24 cellular contexts compared by ENCODE assay signal in the genomic region with DNA sequence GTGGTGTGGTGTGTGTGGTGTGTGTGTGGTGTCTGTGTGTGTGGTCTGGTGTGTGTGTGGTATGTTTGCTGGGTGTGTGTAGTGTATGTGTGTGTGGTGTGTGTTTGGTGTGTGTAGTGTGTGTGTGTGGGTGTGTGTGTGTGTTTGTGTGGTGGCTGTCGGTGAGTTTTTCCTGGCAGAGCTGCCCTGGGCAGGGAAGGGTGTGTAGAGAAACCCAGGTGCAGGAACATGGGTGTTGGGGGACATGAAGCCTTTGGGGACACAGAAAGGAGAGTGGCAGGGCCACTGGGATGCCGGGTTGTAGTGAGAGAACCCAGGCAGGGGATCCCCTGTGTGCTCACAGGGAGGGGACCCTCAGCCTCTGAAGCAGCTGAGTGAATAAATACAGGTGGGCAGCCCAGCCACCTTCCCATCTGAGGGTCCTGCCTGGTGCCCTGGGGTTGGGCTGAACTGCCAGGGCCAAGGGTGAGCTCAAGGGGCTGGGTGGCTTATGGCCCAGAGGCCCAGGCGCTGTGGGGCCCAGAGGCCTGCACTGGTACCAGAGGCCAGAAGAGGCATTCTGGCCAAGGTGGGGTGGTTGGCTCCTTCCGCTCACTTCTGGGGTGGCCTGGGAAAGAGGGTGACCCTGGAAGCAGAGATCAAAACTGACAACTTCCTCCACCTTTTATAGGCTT. TPM values are rescaled to one million over a fixed set of nuclear protein-coding genes. Genes with fewer than 3 reads are reported as not detected.
DNase-seq lines count a peak whose midpoint lies in the region; ATAC-seq and TF ChIP-seq lines count a peak whose summit lies in the region.
"Had no signal": no experiment of that assay in that cellular context is flagged by ENCODE, and none has a peak within 500 bp of the region (broad histone marks: within the 10 kb centered on the region; RNA-seq: fewer than 3 reads in every experiment).

No MANE protein-coding gene starts in this region.

- H3K27ac ChIP-seq in BLaER1 (peak overlapping the region; percentile 49), IMR-90 (ENCODE audit: insufficient read depth, low read length) (no peak overlapping the region), hepatocyte (peak overlapping the region; percentile 96), neuronal stem cell (replicated peaks; ENCODE audit: low read length) (no peak overlapping the region)
- H3K27ac ChIP-seq: pancreas, thyroid gland, WERI-Rb-1 had no signal

- H4K20me1 ChIP-seq in BLaER1: no peaks in the 10 kb centered on the region
- H4K20me1 ChIP-seq in IMR-90 (ENCODE audit: insufficient read depth, low read length): no peaks in the 10 kb centered on the region
- no peaks in the 10 kb centered on the region for H4K20me1 ChIP-seq in hepatocyte (ENCODE audit: insufficient read depth, poor library complexity, severe bottlenecking)

- H4K5ac ChIP-seq in IMR-90 (ENCODE audit: low read depth, low read length): no peak overlapping the region

- H3K4me3 ChIP-seq in BLaER1 (no peak overlapping the region), IMR-90 (ENCODE audit: insufficient read depth, low read depth, low read length) (no peak overlapping the region), hepatocyte (no peak overlapping the region), neuronal stem cell (ENCODE audit: low read length in 2 of 2) (peak overlapping the region in 1 of 2 donors; percentile 54)
- H3K4me3 ChIP-seq: pancreas, smooth muscle cell, thyroid gland had no signal

- no peaks in the 10 kb centered on the region for H3K27me3 Mint-ChIP-seq in activated T-cell treated with anti-CD3 and anti-CD28 coated beads, Interleukin-2, amount 50 U/mL, for 4 hours (ENCODE audit: low read depth)
- H3K27me3 Mint-ChIP-seq in natural killer cell treated with Interleukin-12 subunit alpha and Interleukin-12 subunit beta and Interleukin-15 and Interleukin-18, amount 100 ng/mL, for 72 hours: peaks cover 0 to 1% of the 10 kb centered on the region in 2 donors

- H3K27me3 ChIP-seq in BLaER1 (no peaks in the 10 kb centered on the region), IMR-90 (ENCODE audit: control insufficient read depth, insufficient read depth, low read length) (no peaks in the 10 kb centered on the region; the same call in 1 of the 2 replicates), hepatocyte (no peaks in the 10 kb centered on the region), neuronal stem cell (ENCODE audit: control insufficient read depth in 3 of 3, insufficient read depth in 3 of 3, low read depth in 1 of 3, low read length in 3 of 3) (peaks cover 0 to 7% (median 0%) of the 10 kb centered on the region in 3 experiments)
- H3K27me3 ChIP-seq: pancreas, thyroid gland had no signal

- H3K79me1 ChIP-seq in IMR-90 (ENCODE audit: low read depth in 1 of 2, low read length in 2 of 2) (no peaks in the 10 kb centered on the region; a peak in 1 of 4 replicates), neuronal stem cell (ENCODE audit: low read depth, low read length) (no peaks in the 10 kb centered on the region)

- DNase-seq in IMR-90 (no peak), hepatocyte (ENCODE audit: low spot score) (no peak), neuronal stem cell (ENCODE audit: low spot score) (no peak), SHP77 treated with DMSO at 0.1 percent for 48 hours (lab: John Stamatoyannopoulos, UW) (no peak), amniotic stem cell (lab: John Stamatoyannopoulos, UW) (no peak)
- no peak for DNase-seq in activated T-cell treated with anti-CD3 and anti-CD28 coated beads, Interleukin-2, amount 50 U/mL, for 4 hours
- no peak for DNase-seq in natural killer cell treated with Interleukin-12 subunit alpha and Interleukin-12 subunit beta and Interleukin-15 and Interleukin-18, amount 100 ng/mL, for 72 hours (ENCODE audit: low spot score)
- DNase-seq: activated CD4-positive, alpha-beta T cell treated with anti-CD3 and anti-CD28 coated beads, Interleukin-2, amount 50 U/mL, for 1 hour; activated gamma-delta T cell treated with Interleukin-2 at 50 U/mL for 16 hours; activated T-cell treated with anti-CD3 and anti-CD28 coated beads, Interleukin-2, amount 50 U/mL, for 1 hour; CD8-positive, alpha-beta memory T cell; cortex of kidney; glutamatergic neuron; HCEC 1CT; NCI-H774; retina; RPMI8226; T-cell; WERI-Rb-1 had no signal

- no peak overlapping the region for H2BK12ac ChIP-seq in neuronal stem cell (ENCODE audit: low read length)

- H2AK5ac ChIP-seq in IMR-90 (ENCODE audit: low read depth, low read length): peak overlapping the region; percentile 99
- H2AK5ac ChIP-seq in neuronal stem cell (ENCODE audit: low read depth, low read length): no peak overlapping the region

- H3K56ac ChIP-seq in IMR-90 (ENCODE audit: extremely low read depth, insufficient read depth, low read length): no peak overlapping the region

- dilution Hi-C loops in IMR-90 (cut with HindIII; ENCODE audit: low sequenced_read_pairs, unreplicated experiment): no loop called here

- H2BK15ac ChIP-seq in IMR-90 (ENCODE audit: low read depth, low read length) (peak overlapping the region; percentile 73; the same call in 2 of the 3 replicates), neuronal stem cell (ENCODE audit: low read length) (no peak overlapping the region)

- CTCF ChIA-PET in IMR-90 (lab: Yijun Ruan, JAX): interaction anchor here (1.1 kb wide), 1 partner anchor 14 kb away, joined by 3 read pairs; no protein-coding TSS in a partner anchor

- WGBS in IMR-90 (ENCODE audit: extremely low coverage in 2 of 2, insufficient read length in 1 of 2), 2 experiments: 73% methylated on average over 2 of the region's 4 CpGs; no CpG with 5 or more reads in 1 of the 2 experiments
- 76% methylated on average over 4 of the region's 4 CpGs for WGBS in hepatocyte (ENCODE audit: low lambda C conversion rate, missing lambda C conversion rate)
- WGBS in neuronal stem cell (ENCODE audit: extremely low coverage in 2 of 2, insufficient read length in 2 of 2, insufficient replicate concordance in 1 of 2), 2 donors: no CpG with 5 or more reads among the region's 4 CpGs

- H3K4me1 Mint-ChIP-seq in activated T-cell treated with anti-CD3 and anti-CD28 coated beads, Interleukin-2, amount 50 U/mL, for 4 hours (ENCODE audit: low read depth): no peaks in the 10 kb centered on the region
- H3K4me1 Mint-ChIP-seq in natural killer cell treated with Interleukin-12 subunit alpha and Interleukin-12 subunit beta and Interleukin-15 and Interleukin-18, amount 100 ng/mL, for 72 hours (ENCODE audit: low read depth in 2 of 2): peaks cover 5 to 7% of the 10 kb centered on the region in 2 donors
- H3K4me1 Mint-ChIP-seq: CD8-positive, alpha-beta memory T cell; T-cell had no signal

- H2BK5ac ChIP-seq in IMR-90 (ENCODE audit: low read depth, low read length, poor library complexity, severe bottlenecking) (peak overlapping the region; percentile 80), neuronal stem cell (ENCODE audit: low read length) (peak overlapping the region; percentile 11)

- intact Hi-C loops in IMR-90 (cut with micrococcal nuclease): no loop called here

- H3K36me3 ChIP-seq in BLaER1 (no peaks in the 10 kb centered on the region), IMR-90 (ENCODE audit: control insufficient read depth, insufficient read depth, low read length) (no peaks in the 10 kb centered on the region), hepatocyte (replicated peaks; ENCODE audit: insufficient read depth, low read depth) (no peaks in the 10 kb centered on the region), neuronal stem cell (replicated peaks in 1 of 2; ENCODE audit: control insufficient read depth in 2 of 2, insufficient read depth in 2 of 2, low read length in 2 of 2) (no peaks in the 10 kb centered on the region)
- H3K36me3 ChIP-seq: pancreas, thyroid gland, WERI-Rb-1 had no signal

- H4K8ac ChIP-seq in IMR-90 (ENCODE audit: low read depth in 2 of 2, low read length in 2 of 2): no peak overlapping the region; a peak in 1 of 4 replicates
- H4K8ac ChIP-seq in neuronal stem cell (ENCODE audit: low read depth, low read length): no peak overlapping the region

- H3K4me3 Mint-ChIP-seq in activated T-cell treated with anti-CD3 and anti-CD28 coated beads, Interleukin-2, amount 50 U/mL, for 4 hours: no peak overlapping the region
- H3K4me3 Mint-ChIP-seq in natural killer cell treated with Interleukin-12 subunit alpha and Interleukin-12 subunit beta and Interleukin-15 and Interleukin-18, amount 100 ng/mL, for 72 hours: no peak overlapping the region
- H3K4me3 Mint-ChIP-seq: CD8-positive, alpha-beta memory T cell; nephron; T-cell had no signal

- peak overlapping the region; percentile 37; the same call in 1 of the 2 replicates for H3K23ac ChIP-seq in IMR-90 (ENCODE audit: low read depth, low read length)
- peak overlapping the region; percentile 90 for H3K23ac ChIP-seq in neuronal stem cell (ENCODE audit: low read depth, low read length, poor library complexity)

- H3K4ac ChIP-seq in IMR-90 (ENCODE audit: low read depth, low read length): peak overlapping the region; percentile 73
- H3K4ac ChIP-seq in neuronal stem cell (ENCODE audit: low read length): no peak overlapping the region

- H3K4me1 ChIP-seq in BLaER1: peaks cover 56% of the 10 kb centered on the region
- H3K4me1 ChIP-seq in IMR-90 (ENCODE audit: control insufficient read depth, insufficient read depth, low read length): peaks cover 21% of the 10 kb centered on the region
- peaks cover 35% of the 10 kb centered on the region for H3K4me1 ChIP-seq in hepatocyte (ENCODE audit: insufficient read depth)
- H3K4me1 ChIP-seq in neuronal stem cell (ENCODE audit: control insufficient read depth in 2 of 2, insufficient read depth in 1 of 2, low read depth in 1 of 2, low read length in 2 of 2): peaks cover 8 to 11% of the 10 kb centered on the region in 2 donors

- peak overlapping the region; percentile 37; the same call in 1 of the 2 replicates for H4K91ac ChIP-seq in IMR-90 (ENCODE audit: insufficient read depth, low read depth, low read length)
- peak overlapping the region; percentile 88 for H4K91ac ChIP-seq in neuronal stem cell (ENCODE audit: low read depth, low read length, poor library complexity)

- in situ Hi-C loops in IMR-90 (cut with MboI; ENCODE audit: low sequenced_read_pairs): no loop called here

- peak overlapping the region; percentile 89 for H3K14ac ChIP-seq in IMR-90 (replicated peaks; ENCODE audit: low read depth, low read length)
- H3K14ac ChIP-seq in neuronal stem cell (ENCODE audit: low read length): peak overlapping the region; percentile 72

- no TSS peak for BruUV-seq in IMR-90 (replicated peaks; lab: Mats Ljungman, UMichigan)

- H3K9me2 ChIP-seq in hepatocyte (replicated peaks; ENCODE audit: insufficient read depth): no peaks in the 10 kb centered on the region

- H2BK20ac ChIP-seq in IMR-90 (ENCODE audit: low read depth, low read length): peak overlapping the region; percentile 70; the same call in 1 of the 2 replicates

- no peak overlapping the region for H3K18ac ChIP-seq in IMR-90 (ENCODE audit: low read depth, low read length)
- peak overlapping the region; percentile 54 for H3K18ac ChIP-seq in neuronal stem cell (ENCODE audit: low read length)

- TF ChIP-seq RAD21 in IMR-90 (IDR thresholded peaks at IDR 0.05; ENCODE audit: low read length): no peak

- no peak for TF ChIP-seq POLR2A in IMR-90 (IDR thresholded peaks at IDR 0.05; ENCODE audit: low read depth, low read length)

- H3K36me3 Mint-ChIP-seq in activated T-cell treated with anti-CD3 and anti-CD28 coated beads, Interleukin-2, amount 50 U/mL, for 4 hours (ENCODE audit: insufficient read depth): no peaks in the 10 kb centered on the region
- no peaks in the 10 kb centered on the region for H3K36me3 Mint-ChIP-seq in natural killer cell treated with Interleukin-12 subunit alpha and Interleukin-12 subunit beta and Interleukin-15 and Interleukin-18, amount 100 ng/mL, for 72 hours
- H3K36me3 Mint-ChIP-seq: CD8-positive, alpha-beta memory T cell; T-cell had no signal

- H2AFZ ChIP-seq in IMR-90 (replicated peaks; ENCODE audit: low read length, poor library complexity): no peak overlapping the region
- no peak overlapping the region for H2AFZ ChIP-seq in hepatocyte
- no peak overlapping the region for H2AFZ ChIP-seq in neuronal stem cell (ENCODE audit: low read length)

- H3K9me3 Mint-ChIP-seq in activated T-cell treated with anti-CD3 and anti-CD28 coated beads, Interleukin-2, amount 50 U/mL, for 4 hours: no peaks in the 10 kb centered on the region
- H3K9me3 Mint-ChIP-seq in natural killer cell treated with Interleukin-12 subunit alpha and Interleukin-12 subunit beta and Interleukin-15 and Interleukin-18, amount 100 ng/mL, for 72 hours: no peaks in the 10 kb centered on the region
- H3K9me3 Mint-ChIP-seq: CD8-positive, alpha-beta memory T cell; nephron; T-cell had no signal

- no peak for ATAC-seq in IMR-90 (ENCODE audit: low read depth)
- no peak for ATAC-seq in activated T-cell treated with anti-CD3 and anti-CD28 coated beads, Interleukin-2, amount 50 U/mL, for 4 hours
- no peak for ATAC-seq in natural killer cell treated with Interleukin-12 subunit alpha and Interleukin-12 subunit beta and Interleukin-15 and Interleukin-18, amount 100 ng/mL, for 72 hours
- ATAC-seq: T-cell had no signal

- H2AK9ac ChIP-seq in IMR-90 (replicated peaks; ENCODE audit: low read depth, low read length, poor library complexity): no peak overlapping the region

- H2BK120ac ChIP-seq in IMR-90 (ENCODE audit: low read depth, low read length) (peak overlapping the region; percentile 40; the same call in 1 of the 2 replicates), neuronal stem cell (ENCODE audit: low read depth, low read length) (no peak overlapping the region)

- no peak overlapping the region for H3K27ac Mint-ChIP-seq in natural killer cell treated with Interleukin-12 subunit alpha and Interleukin-12 subunit beta and Interleukin-15 and Interleukin-18, amount 100 ng/mL, for 72 hours
- H3K27ac Mint-ChIP-seq: T-cell had no signal

- H3K9me3 ChIP-seq in BLaER1 (no peaks in the 10 kb centered on the region), IMR-90 (ENCODE audit: control insufficient read depth, insufficient read depth, low read length) (no peaks in the 10 kb centered on the region), hepatocyte (ENCODE audit: low read depth) (no peaks in the 10 kb centered on the region), neuronal stem cell (replicated peaks in 1 of 2; ENCODE audit: control insufficient read depth in 2 of 2, insufficient read depth in 1 of 2, low read depth in 1 of 2, low read length in 2 of 2) (no peaks in the 10 kb centered on the region)
- H3K9me3 ChIP-seq: pancreas, thyroid gland had no signal

- POLR2A ChIA-PET in IMR-90 (lab: Charles Lee; ENCODE audit: unreplicated experiment): no interaction called here

- TF ChIP-seq CTCF in IMR-90 (conservative IDR thresholded peaks at IDR 0.05; ENCODE audit: low read depth, low read length) (no peak), hepatocyte (IDR thresholded peaks at IDR 0.05; ENCODE audit: poor library complexity) (no peak)

- H3K9me1 ChIP-seq in IMR-90 (ENCODE audit: insufficient read depth, low read length): peaks cover 22% of the 10 kb centered on the region

- no peaks in the 10 kb centered on the region for H3K79me2 ChIP-seq in hepatocyte

- H3K4me2 ChIP-seq in BLaER1 (peak overlapping the region; percentile 77), IMR-90 (ENCODE audit: low read depth, low read length) (no peak overlapping the region), hepatocyte (peak overlapping the region; percentile 45), neuronal stem cell (ENCODE audit: insufficient read depth, low read length, poor library complexity, severe bottlenecking) (no peak overlapping the region)
- H3K4me2 ChIP-seq: smooth muscle cell had no signal

- H3K9ac ChIP-seq in BLaER1: no peak overlapping the region
- H3K9ac ChIP-seq in IMR-90 (ENCODE audit: low read depth, low read length): no peak overlapping the region
- H3K9ac ChIP-seq in neuronal stem cell (ENCODE audit: low read depth, low read length, poor library complexity): peak overlapping the region; percentile 31

RNA-seq across cellular contexts. Expression of a gene that starts 48.5 kb away (rescaled TPM):
- 5.6 and 11.7 TPM in 2 replicates for total RNA-seq in IMR-90 (2012; rRNA removed)
- polyA plus RNA-seq in IMR-90 (2012; rRNA removed): 13.9 and 18.4 TPM in 2 replicates
- 7.8 and 8.4 TPM in 2 replicates for polyA plus RNA-seq in IMR-90 (2012; cell fraction: cytosol; rRNA removed)
- polyA plus RNA-seq in IMR-90 (2012; cell fraction: nucleus; rRNA removed; ENCODE audit: low replicate concordance): 8.4 and 13.5 TPM in 2 replicates
- total RNA-seq in hepatocyte: 610 and 637 TPM in 2 replicates
- 521 and 544 TPM in 2 replicates for polyA plus RNA-seq in hepatocyte
- 7.8 TPM for polyA plus RNA-seq in neuronal stem cell (2013, experiment 1 of 2)
- 8.7 TPM for polyA plus RNA-seq in neuronal stem cell (2013, experiment 2 of 2)
- total RNA-seq in activated T-cell treated with anti-CD3 and anti-CD28 coated beads, Interleukin-2, amount 50 U/mL, for 4 hours: 10 to 100 TPM in 2 of 3 donors, 1 to 10 TPM in 1; 6.6 to 23.7 (median 16.4) TPM
- total RNA-seq in natural killer cell treated with Interleukin-12 subunit alpha and Interleukin-12 subunit beta and Interleukin-15 and Interleukin-18, amount 100 ng/mL, for 72 hours: 10 to 100 TPM; 16.1 to 25.2 TPM

Comparison
In these comparisons a context has a peak if more than half of its experiments do, and no peak if none do; other contexts are left out.
1. H3K27ac ChIP-seq: peak in BLaER1 (single experiment) and hepatocyte (single experiment); none in IMR-90 (single experiment) and neuronal stem cell (single experiment).
2. H3K4me2 ChIP-seq: peak in BLaER1 (single experiment) and hepatocyte (single experiment); none in IMR-90 (single experiment) and neuronal stem cell (single experiment).
3. RNA of a gene that starts 48.5 kb away (total RNA-seq): 610 to 637 TPM in hepatocyte; 16.1 to 25.2 TPM in natural killer cell treated with Interleukin-12 subunit alpha and Interleukin-12 subunit beta and Interleukin-15 and Interleukin-18, amount 100 ng/mL, for 72 hours, 6.6 to 23.7 TPM in activated T-cell treated with anti-CD3 and anti-CD28 coated beads, Interleukin-2, amount 50 U/mL, for 4 hours and 5.6 to 11.7 TPM in IMR-90; every median in the first group is over 10 times any median in the second.